In the genomic region with DNA sequence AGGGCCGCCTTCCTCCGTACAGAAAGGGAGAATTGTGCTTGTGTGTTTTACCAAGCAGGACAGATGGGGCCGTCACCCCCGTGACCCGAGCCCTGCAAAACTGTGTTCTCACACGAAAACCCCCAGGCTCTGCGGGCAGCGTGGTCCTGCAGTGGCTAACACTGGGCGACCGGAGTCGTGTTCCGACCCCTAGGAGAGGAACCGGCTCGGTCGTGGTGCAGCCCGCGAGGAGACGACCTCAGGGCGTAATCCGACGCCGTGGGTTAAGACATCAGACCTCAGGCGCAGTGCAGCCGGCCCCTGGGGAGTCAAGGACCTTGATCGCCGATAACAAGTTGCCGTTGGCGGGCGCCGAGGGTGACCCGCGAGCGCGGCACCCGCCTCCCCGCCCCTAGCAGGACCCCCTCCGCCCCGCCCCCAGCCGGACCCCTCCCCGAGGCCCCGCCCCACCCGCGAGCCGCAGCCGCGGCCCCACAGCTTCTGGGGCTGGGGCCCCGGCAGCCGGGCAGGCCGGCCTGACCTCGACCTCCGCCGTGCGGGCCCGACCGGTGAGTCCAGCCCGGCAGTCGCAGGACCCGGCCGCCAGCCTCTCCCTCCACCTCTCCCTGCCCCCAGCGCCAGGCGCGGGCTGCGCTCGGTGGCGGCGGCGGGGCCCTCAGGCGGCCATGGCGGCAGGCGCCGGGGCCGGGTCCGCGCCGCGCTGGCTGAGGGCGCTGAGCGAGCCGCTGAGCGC, we compare ENCODE assay signal across 8 cellular contexts. TPM values are rescaled to one million over a fixed set of nuclear protein-coding genes. Genes with fewer than 3 reads are reported as not detected.
A peak's percentile ranks its signal among the peaks of the same experiment; 100 is the strongest.
DNase-seq lines count a peak whose midpoint lies in the region; ATAC-seq and TF ChIP-seq lines count a peak whose summit lies in the region.

Gene CHPT1, plus strand, starts transcription at position 444 of the 733 bp plus-strand sequence. Its CDS starts 222 bp downstream, at position 666.

- intact Hi-C loops in left ventricle myocardium inferior (cut with micrococcal nuclease) (no loop called here), aorta (cut with DNase I) (no loop called here)

- 0% methylated on average over 53 to 80 of the region's 80 CpGs for WGBS in aorta, 2 donors

- no peak for TF ChIP-seq CTCF in left ventricle myocardium inferior (IDR thresholded peaks at IDR 0.05; ENCODE audit: borderline replicate concordance)

- H3K4me3 ChIP-seq in left ventricle myocardium inferior (peak within 1 kb of the TSS; percentile 89), aorta (ENCODE audit: low read length in 2 of 2) (peak within 1 kb of the TSS; percentile 52 to 68)

- ATAC-seq in GM21786 (IDR thresholded peaks at IDR 0.05; ENCODE audit: unreplicated experiment) (peak; percentile 64), aorta (ENCODE audit: low FRiP score) (peak; percentile 82)

- H3K36me3 ChIP-seq in left ventricle myocardium inferior (no peaks in the 10 kb centered on the region), aorta (ENCODE audit: control insufficient read depth in 1 of 2, insufficient read depth in 2 of 2, low read length in 1 of 2) (no peaks in the 10 kb centered on the region)

- peak; percentile 73 for DNase-seq in ELR (ENCODE audit: low read depth)
- peak; percentile 39 for DNase-seq in LHCN-M2 (ENCODE audit: low read depth)
- peak; percentile 33 to 37 for DNase-seq in SW 1271 (lab: John Stamatoyannopoulos, UW)
- DNase-seq in activated naive CD8-positive, alpha-beta T cell treated with anti-CD3 and anti-CD28 coated beads, Interleukin-2, amount 50 U/mL, for 16 hours (ENCODE audit: low read depth, low spot score), result peak; percentile 16
- DNase-seq in left ventricle myocardium inferior, result peak; percentile 84
- peak; percentile 48 for DNase-seq in putamen (ENCODE audit: low spot score)
- DNase-seq in aorta, result peak; percentile 79 to 90

- H3K27ac ChIP-seq in left ventricle myocardium inferior (replicated peaks), result peak within 1 kb of the TSS; percentile 99
- peak within 1 kb of the TSS; percentile 43 to 70 for H3K27ac ChIP-seq in aorta (ENCODE audit: low read depth in 1 of 2, low read length in 2 of 2)

- H3K4me1 ChIP-seq in left ventricle myocardium inferior, result peaks cover 67% of the 10 kb centered on the region
- peaks cover 0 to 2% of the 10 kb centered on the region in 2 donors for H3K4me1 ChIP-seq in aorta (ENCODE audit: control insufficient read depth in 1 of 2, insufficient read depth in 2 of 2, low read length in 2 of 2)

- H3K27me3 ChIP-seq in left ventricle myocardium inferior (ENCODE audit: low read depth), result no peaks in the 10 kb centered on the region
- no peaks in the 10 kb centered on the region for H3K27me3 ChIP-seq in aorta (ENCODE audit: control insufficient read depth in 1 of 2, insufficient read depth in 2 of 2, low read length in 1 of 2)

- H3K9me3 ChIP-seq in left ventricle myocardium inferior (replicated peaks), result no peaks in the 10 kb centered on the region
- no peaks in the 10 kb centered on the region for H3K9me3 ChIP-seq in aorta (ENCODE audit: control insufficient read depth, low read length)

RNA-seq across cellular contexts. Expression of gene CHPT1, which starts in this region (rescaled TPM):
- total RNA-seq in LHCN-M2 (2014; rRNA removed), result 28.2 and 34.2 TPM in 2 replicates
- 21.5 TPM for polyA plus RNA-seq in LHCN-M2 (2012)
- total RNA-seq in left ventricle myocardium inferior, result 132 TPM
- total RNA-seq in aorta, result 10 to 100 TPM; 41.8 to 49.9 TPM
- polyA plus RNA-seq in aorta, result 10 to 100 TPM; 34.1 to 83.8 TPM

Comparison
In these comparisons a context has a peak if more than half of its experiments do, and no peak if none do; other contexts are left out.
1. Peak in every context shown above with its lines: DNase-seq, ATAC-seq, H3K4me3 ChIP-seq and H3K27ac ChIP-seq.
2. DNase-seq: peak in every context shown above with its lines; median percentile 84 in aorta; 84 in left ventricle myocardium inferior; 73 in ELR; 48 in putamen; 39 in LHCN-M2; 35 in SW 1271; 16 in activated naive CD8-positive, alpha-beta T cell treated with anti-CD3 and anti-CD28 coated beads, Interleukin-2, amount 50 U/mL, for 16 hours.